In genomic region chr1:154573168-154573510, GRCh38 we compare ENCODE assay signal across 24 cellular contexts. TPM values are rescaled to one million over a fixed set of nuclear protein-coding genes. Genes with fewer than 3 reads are reported as not detected.
DNase-seq lines count a peak whose midpoint lies in the region; ATAC-seq, FAIRE-seq and TF ChIP-seq lines count a peak whose summit lies in the region.
"Had no signal": no experiment of that assay in that cellular context is flagged by ENCODE, and none has a peak within 500 bp of the region (broad histone marks: within the 10 kb centered on the region; RNA-seq: fewer than 3 reads in every experiment).

No MANE protein-coding gene starts in this region.

- no peak for DNase-seq in CD8-positive, alpha-beta T cell
- DNase-seq in GM12891 (ENCODE audit: insufficient read length, low spot score) (no peak), K562 (ENCODE audit: extremely low read depth in 1 of 4, low spot score in 3 of 4) (no peak), neural progenitor cell (ENCODE audit: low spot score) (no peak), NCI-H69 (lab: John Stamatoyannopoulos, UW) (no peak), SIG-M5 treated with dmso at 0.1 percent for 504 hours (lab: John Stamatoyannopoulos, UW; ENCODE audit: unreplicated experiment) (no peak)
- DNase-seq: ACHN, COR-L47, DMS 273 treated with DMSO at 0.1 percent for 48 hours, GDM1, GOT3, NCI-H1105 treated with DMSO at 0.1 percent for 48 hours, NCI-H1694, NCI-H2081 treated with DMSO at 0.1 percent for 48 hours, NCI-H748 treated with DMSO at 0.1 percent for 48 hours, OCI-M1, SHP77, SK-N-SH had no signal

- no TSS peak for BruUV-seq in K562 (replicated peaks; lab: Mats Ljungman, UMichigan)

- intact Hi-C loops in CD8-positive, alpha-beta T cell (cut with DNase I, micrococcal nuclease), result no loop called here
- intact Hi-C loops in K562 (cut with micrococcal nuclease), result no loop called here

- no peak overlapping the region for H2AFZ ChIP-seq in K562 (ENCODE audit: low read depth, low read length)
- no peak overlapping the region for H2AFZ ChIP-seq in neural progenitor cell (replicated peaks)

- peaks cover 18% of the 10 kb centered on the region for H4K20me1 ChIP-seq in K562 (replicated peaks; ENCODE audit: control insufficient read depth, insufficient read depth, low read length)
- peaks cover 9% of the 10 kb centered on the region for H4K20me1 ChIP-seq in neural progenitor cell (ENCODE audit: low read depth)

- ATAC-seq in CD8-positive, alpha-beta T cell, result no peak
- ATAC-seq in K562 (no peak), GM21447 (IDR thresholded peaks at IDR 0.05; ENCODE audit: unreplicated experiment) (no peak), HG03571 (IDR thresholded peaks at IDR 0.05; ENCODE audit: unreplicated experiment) (no peak)
- ATAC-seq: HCT116 had no signal

- H3K27me3 Mint-ChIP-seq in CD8-positive, alpha-beta T cell (ENCODE audit: low read depth), result peaks cover 17% of the 10 kb centered on the region
- H3K27me3 Mint-ChIP-seq in neural progenitor cell (ENCODE audit: insufficient read depth, low read depth), result peaks cover 24% of the 10 kb centered on the region

- POLR2A ChIA-PET in CD8-positive, alpha-beta T cell (lab: Charles Lee), result interaction anchor here (0.5 kb wide), 1 partner anchor 83 kb away, joined by 3 read pairs; no protein-coding TSS in a partner anchor
- POLR2A ChIA-PET in K562 (lab: Yijun Ruan, JAX), result interaction anchor here (0.6 to 1.1 kb wide), 2 partner anchors 11 to 20 kb away, joined by 3 read pairs; no protein-coding TSS in a partner anchor

- FAIRE-seq in GM12891 (lab: Jason Lieb, UNC) (peak; percentile 26), K562 (lab: Jason Lieb, UNC) (peak; percentile 46)
- FAIRE-seq: GM19239 had no signal

- H3K9me3 Mint-ChIP-seq in CD8-positive, alpha-beta T cell, result no peaks in the 10 kb centered on the region
- no peaks in the 10 kb centered on the region for H3K9me3 Mint-ChIP-seq in neural progenitor cell

- CTCF ChIA-PET in CD8-positive, alpha-beta T cell (lab: Charles Lee), result interaction anchor here (0.8 to 2.0 kb wide), 3 partner anchors 13 to 56 kb away, joined by 3 to 11 read pairs (median 3); no protein-coding TSS in a partner anchor
- CTCF ChIA-PET in K562 (lab: Yijun Ruan, JAX; ENCODE audit: low intra/inter-chr PET ratio), result no interaction called here

- WGBS in K562 (ENCODE audit: insufficient coverage, low coverage, missing lambda C conversion rate), result 0% methylated on average over 3 of the region's 3 CpGs

- H3K4me1 ChIP-seq in CD8-positive, alpha-beta T cell (ENCODE audit: insufficient read depth, low read length), result peaks cover under 1% of the 10 kb centered on the region
- H3K4me1 ChIP-seq in K562 (replicated peaks in 1 of 2; ENCODE audit: control insufficient read depth in 2 of 2, insufficient read depth in 2 of 2, low read length in 2 of 2), result peaks cover 0 to 9% of the 10 kb centered on the region in 2 experiments; a peak in 2 of 5 replicates
- peaks cover 8% of the 10 kb centered on the region for H3K4me1 ChIP-seq in neural progenitor cell

- H3K27ac Mint-ChIP-seq in CD8-positive, alpha-beta T cell, result peak overlapping the region; percentile 34
- peak overlapping the region; percentile 10 for H3K27ac Mint-ChIP-seq in neural progenitor cell
- H3K27ac Mint-ChIP-seq: CD14-positive monocyte had no signal

- no peaks in the 10 kb centered on the region for H3K36me3 Mint-ChIP-seq in CD8-positive, alpha-beta T cell
- peaks cover 9% of the 10 kb centered on the region for H3K36me3 Mint-ChIP-seq in neural progenitor cell

- no peak overlapping the region for H3K4me3 Mint-ChIP-seq in CD8-positive, alpha-beta T cell
- no peak overlapping the region for H3K4me3 Mint-ChIP-seq in neural progenitor cell
- H3K4me3 Mint-ChIP-seq: CD14-positive monocyte had no signal

- H3K79me2 ChIP-seq in K562 (ENCODE audit: control insufficient read depth, insufficient read depth, low read length), result no peaks in the 10 kb centered on the region
- H3K79me2 ChIP-seq in neural progenitor cell (ENCODE audit: low read depth), result no peaks in the 10 kb centered on the region

- H3K27me3 ChIP-seq in CD8-positive, alpha-beta T cell (ENCODE audit: insufficient read depth, low read length), result peaks cover 3% of the 10 kb centered on the region
- H3K27me3 ChIP-seq in K562 (ENCODE audit: control insufficient read depth in 2 of 2, insufficient read depth in 2 of 2, low read length in 2 of 2) (peaks cover 24 to 56% of the 10 kb centered on the region in 2 experiments; a peak in 4 of 5 replicates), neural progenitor cell (peaks cover 18% of the 10 kb centered on the region)

- peaks cover 4% of the 10 kb centered on the region for H3F3A ChIP-seq in neural progenitor cell (ENCODE audit: low read depth)

- no peaks in the 10 kb centered on the region for H3K9me3 ChIP-seq in CD8-positive, alpha-beta T cell (ENCODE audit: low read length)
- H3K9me3 ChIP-seq in K562 (replicated peaks; ENCODE audit: control insufficient read depth, insufficient read depth, low read depth, low read length) (no peaks in the 10 kb centered on the region), neural progenitor cell (ENCODE audit: low read depth) (no peaks in the 10 kb centered on the region)
- H3K9me3 ChIP-seq: SK-N-SH had no signal

- H3K27ac ChIP-seq in CD8-positive, alpha-beta T cell (ENCODE audit: low read depth, low read length), result no peak overlapping the region
- H3K27ac ChIP-seq in K562 (ENCODE audit: extremely low read depth, low read depth, low read length), result no peak overlapping the region
- no peak overlapping the region for H3K27ac ChIP-seq in neural progenitor cell

- H3K4me2 ChIP-seq in K562 (ENCODE audit: insufficient read depth, low read length), result no peak overlapping the region
- H3K4me2 ChIP-seq in neural progenitor cell, result no peak overlapping the region
- H3K4me2 ChIP-seq: SK-N-SH had no signal

- H3K9ac ChIP-seq in K562 (ENCODE audit: insufficient read depth in 1 of 2, low read depth in 2 of 2, low read length in 2 of 2) (no peak overlapping the region), neural progenitor cell (no peak overlapping the region)
- H3K9ac ChIP-seq: SK-N-SH had no signal

- no peak for TF ChIP-seq CTCF in CD8-positive, alpha-beta T cell (IDR thresholded peaks at IDR 0.05)
- TF ChIP-seq CTCF in K562 (IDR thresholded peaks at IDR 0.05 in 2 of 3, conservative IDR thresholded peaks at IDR 0.05 in 1 of 3; ENCODE audit: insufficient read depth in 2 of 3, low read depth in 1 of 3, low read length in 3 of 3) (no peak), neural progenitor cell (IDR thresholded peaks at IDR 0.05) (no peak)

- no peaks in the 10 kb centered on the region for H3K9me1 ChIP-seq in K562 (ENCODE audit: control insufficient read depth, insufficient read depth, low read length)

- TF ChIP-seq RAD21 in K562 (CRISPR knock-in tag; conservative IDR thresholded peaks at IDR 0.05 in 1 of 2, IDR thresholded peaks at IDR 0.05 in 1 of 2), result no peak

- in situ Hi-C loops in K562 (cut with MboI), result no loop called here

- no peak overlapping the region for H3K4me3 ChIP-seq in CD8-positive, alpha-beta T cell (ENCODE audit: low read depth, low read length)
- no peak overlapping the region for H3K4me3 ChIP-seq in K562
- no peak overlapping the region for H3K4me3 ChIP-seq in neural progenitor cell

- no peaks in the 10 kb centered on the region for H3K36me3 ChIP-seq in CD8-positive, alpha-beta T cell (ENCODE audit: insufficient read depth, low read length)
- no peaks in the 10 kb centered on the region for H3K36me3 ChIP-seq in K562 (ENCODE audit: control insufficient read depth, insufficient read depth, low read length)
- no peaks in the 10 kb centered on the region for H3K36me3 ChIP-seq in neural progenitor cell

- no peaks in the 10 kb centered on the region for H3K4me1 Mint-ChIP-seq in CD8-positive, alpha-beta T cell (ENCODE audit: low read depth)
- peaks cover 20% of the 10 kb centered on the region for H3K4me1 Mint-ChIP-seq in neural progenitor cell

- TF ChIP-seq POLR2A in GM12891 (IDR thresholded peaks at IDR 0.05; ENCODE audit: low read depth, low read length), result no peak
- TF ChIP-seq POLR2A in K562 (conservative IDR thresholded peaks at IDR 0.05), result no peak

- TF ChIP-seq EP300 in K562 (IDR thresholded peaks at IDR 0.05; ENCODE audit: low read length), result no peak

RNA-seq across cellular contexts. Expression of gene CHRNB2, which starts 5.6 kb away (rescaled TPM):
- not detected for total RNA-seq in CD8-positive, alpha-beta T cell
- polyA plus RNA-seq in GM12891 (2012; ENCODE audit: low read depth, missing spikeins), result 0.05 TPM
- not detected in 2 replicates for total RNA-seq in K562 (2011; cell fraction: chromatin; rRNA removed; ENCODE audit: low replicate concordance)
- total RNA-seq in K562 (2011; cell fraction: nucleolus; rRNA removed), result not detected in 2 replicates
- total RNA-seq in K562 (2011; cell fraction: nucleoplasm; rRNA removed), result not detected in 2 replicates
- total RNA-seq in K562 (2014; rRNA removed) (not detected in 2 replicates), K562 (2014; rRNA removed; fragmentation: Illumina TruSeq; extraction: Trizol) (not detected in 2 replicates), K562 (2015; rRNA removed; fragmentation: Illumina TruSeq; extraction: Trizol) (not detected in 2 replicates), K562 (2021) (not detected in 2 replicates), neural progenitor cell (ENCODE audit: low replicate concordance) (0.11 and 2.3 TPM in 2 replicates)
- polyA plus RNA-seq in K562 (2011; rRNA removed) (not detected in 2 replicates), K562 (2014; fragmentation: Illumina TruSeq; extraction: Trizol) (not detected in 2 replicates), K562 (2014; fragmentation: Nextera tagmentation; extraction: Ambion mirVana) (under 1 TPM in 1 of 2 experiments, not detected in 1; 0.01 TPM), K562 (2014; rRNA removed) (not detected in 2 replicates)
- polyA plus RNA-seq in K562 (2011; cell fraction: cytosol; rRNA removed), result not detected in 2 replicates
- not detected in 2 replicates for polyA plus RNA-seq in K562 (2011; cell fraction: nucleus; rRNA removed)
- 0.03 and 0.07 TPM in 2 replicates for polyA plus RNA-seq in K562 (2012)
- not detected in 2 replicates for polyA minus RNA-seq in K562 (2011; rRNA and poly(A)+ RNA removed)
- polyA minus RNA-seq in K562 (2011; cell fraction: cytosol; rRNA and poly(A)+ RNA removed), result not detected in 2 replicates
- 0.11 TPM in 1 of 2 replicates, not detected in the other for polyA minus RNA-seq in K562 (2011; cell fraction: nucleus; rRNA and poly(A)+ RNA removed)
- total RNA-seq: NCI-H460 had no signal
- polyA plus RNA-seq: CD14-positive monocyte had no signal

RNA-seq across cellular contexts. Expression of gene UBE2Q1, which starts 14.7 kb away (rescaled TPM):
- 10 to 100 TPM; 77.5 to 77.7 TPM for total RNA-seq in CD8-positive, alpha-beta T cell
- 49.0 TPM for polyA plus RNA-seq in GM12891 (2012; ENCODE audit: low read depth, missing spikeins)
- total RNA-seq in K562 (2011; cell fraction: chromatin; rRNA removed; ENCODE audit: low replicate concordance), result 32.4 and 54.0 TPM in 2 replicates
- total RNA-seq in K562 (2011; cell fraction: nucleolus; rRNA removed), result 26.2 and 28.7 TPM in 2 replicates
- 24.3 and 36.3 TPM in 2 replicates for total RNA-seq in K562 (2011; cell fraction: nucleoplasm; rRNA removed)
- total RNA-seq in K562 (2014; rRNA removed) (21.6 and 25.2 TPM in 2 replicates), K562 (2014; rRNA removed; fragmentation: Illumina TruSeq; extraction: Trizol) (28.5 and 32.1 TPM in 2 replicates), K562 (2015; rRNA removed; fragmentation: Illumina TruSeq; extraction: Trizol) (31.6 and 33.2 TPM in 2 replicates), K562 (2021) (58.8 and 62.4 TPM in 2 replicates), neural progenitor cell (ENCODE audit: low replicate concordance) (36.0 and 96.2 TPM in 2 replicates)
- polyA plus RNA-seq in K562 (2011; rRNA removed) (14.2 and 17.7 TPM in 2 replicates), K562 (2014; fragmentation: Illumina TruSeq; extraction: Trizol) (39.0 and 48.3 TPM in 2 replicates), K562 (2014; fragmentation: Nextera tagmentation; extraction: Ambion mirVana) (10 to 100 TPM in 1 of 2 experiments, 1 to 10 TPM in 1; 8.0 to 10.6 TPM), K562 (2014; rRNA removed) (17.9 and 27.6 TPM in 2 replicates)
- 5.4 and 7.9 TPM in 2 replicates for polyA plus RNA-seq in K562 (2011; cell fraction: cytosol; rRNA removed)
- 33.8 and 37.6 TPM in 2 replicates for polyA plus RNA-seq in K562 (2011; cell fraction: nucleus; rRNA removed)
- 43.5 and 51.3 TPM in 2 replicates for polyA plus RNA-seq in K562 (2012)
- 8.3 and 8.9 TPM in 2 replicates for polyA minus RNA-seq in K562 (2011; rRNA and poly(A)+ RNA removed)
- 12.8 and 15.7 TPM in 2 replicates for polyA minus RNA-seq in K562 (2011; cell fraction: cytosol; rRNA and poly(A)+ RNA removed)
- 12.1 and 22.4 TPM in 2 replicates for polyA minus RNA-seq in K562 (2011; cell fraction: nucleus; rRNA and poly(A)+ RNA removed)

RNA-seq across cellular contexts. Expression of gene ADAR, which starts 34.8 kb away (rescaled TPM):
- total RNA-seq in CD8-positive, alpha-beta T cell, result 100 to 1,000 TPM; 221 to 238 TPM
- polyA plus RNA-seq in GM12891 (2012; ENCODE audit: low read depth, missing spikeins), result 99.8 TPM
- total RNA-seq in K562 (2011; cell fraction: chromatin; rRNA removed; ENCODE audit: low replicate concordance), result 167 and 223 TPM in 2 replicates
- total RNA-seq in K562 (2011; cell fraction: nucleolus; rRNA removed), result 128 and 132 TPM in 2 replicates
- total RNA-seq in K562 (2011; cell fraction: nucleoplasm; rRNA removed), result 127 and 128 TPM in 2 replicates
- total RNA-seq in K562 (2014; rRNA removed) (48.0 and 53.6 TPM in 2 replicates), K562 (2014; rRNA removed; fragmentation: Illumina TruSeq; extraction: Trizol) (60.2 and 63.6 TPM in 2 replicates), K562 (2015; rRNA removed; fragmentation: Illumina TruSeq; extraction: Trizol) (66.2 and 68.0 TPM in 2 replicates), K562 (2021) (94.2 and 96.9 TPM in 2 replicates), neural progenitor cell (ENCODE audit: low replicate concordance) (128 and 139 TPM in 2 replicates)
- polyA plus RNA-seq in K562 (2011; rRNA removed) (117 and 123 TPM in 2 replicates), K562 (2014; fragmentation: Illumina TruSeq; extraction: Trizol) (67.0 and 75.9 TPM in 2 replicates), K562 (2014; fragmentation: Nextera tagmentation; extraction: Ambion mirVana) (10 to 100 TPM; 30.1 to 41.2 TPM), K562 (2014; rRNA removed) (46.3 and 51.3 TPM in 2 replicates)
- 62.0 and 83.9 TPM in 2 replicates for polyA plus RNA-seq in K562 (2011; cell fraction: cytosol; rRNA removed)
- polyA plus RNA-seq in K562 (2011; cell fraction: nucleus; rRNA removed), result 176 and 229 TPM in 2 replicates
- polyA plus RNA-seq in K562 (2012), result 45.6 and 52.9 TPM in 2 replicates
- polyA minus RNA-seq in K562 (2011; rRNA and poly(A)+ RNA removed), result 157 and 202 TPM in 2 replicates
- polyA minus RNA-seq in K562 (2011; cell fraction: cytosol; rRNA and poly(A)+ RNA removed), result 61.0 and 68.0 TPM in 2 replicates
- 58.7 and 108 TPM in 2 replicates for polyA minus RNA-seq in K562 (2011; cell fraction: nucleus; rRNA and poly(A)+ RNA removed)
